8 cellular contexts compared by ENCODE assay signal in genomic region chr6:42782689-42783176, GRCh38. TPM values are rescaled to one million over a fixed set of nuclear protein-coding genes. Genes with fewer than 3 reads are reported as not detected.
DNase-seq lines count a peak whose midpoint lies in the region; ATAC-seq and TF ChIP-seq lines count a peak whose summit lies in the region.

No MANE protein-coding gene starts in this region.

- peak; percentile 21 for ATAC-seq in HG03432 (IDR thresholded peaks at IDR 0.05; ENCODE audit: unreplicated experiment)
- ATAC-seq in HG03565 (IDR thresholded peaks at IDR 0.05; ENCODE audit: unreplicated experiment): no peak

- peak; percentile 79 for DNase-seq in GM10266 (ENCODE audit: extremely low spot score)
- peak; percentile 65 for DNase-seq in NCI-H774 (lab: John Stamatoyannopoulos, UW)
- peak; percentile 59 to 63 for DNase-seq in activated CD8-positive, alpha-beta memory T cell treated with anti-CD3 and anti-CD28 coated beads for 1 hour (ENCODE audit: extremely low read depth in 1 of 2, low read depth in 1 of 2)
- DNase-seq in effector CD4-positive, alpha-beta T cell: peak; percentile 64
- peak; percentile 84 to 94 for DNase-seq in lung microvascular endothelial cell (ENCODE audit: low read depth in 2 of 2)
- peak; percentile 60 to 65 for DNase-seq in stimulated activated CD4-positive, alpha-beta T cell treated with anti-CD3 and anti-CD28 coated beads, Interleukin-4, amount 100 ng/mL, for 48 hours (ENCODE audit: low read depth in 2 of 2)

- TF ChIP-seq CTCF in GM10266 (IDR thresholded peaks at IDR 0.05; ENCODE audit: control insufficient read depth, insufficient read depth, low read depth, missing control alignments): no peak

RNA-seq across cellular contexts. Expression of gene BICRAL, which starts 0.9 kb away (rescaled TPM):
- total RNA-seq in lung microvascular endothelial cell: 2.8 and 5.6 TPM in 2 replicates

RNA-seq across cellular contexts. Expression of gene TBCC, which starts 36.8 kb away (rescaled TPM):
- total RNA-seq in lung microvascular endothelial cell: 26.4 and 35.5 TPM in 2 replicates
